ENCODE assay signal across 7 cellular contexts in genomic region chr7:143639376-143639775, GRCh38. TPM values are rescaled to one million over a fixed set of nuclear protein-coding genes. Genes with fewer than 3 reads are reported as not detected.
DNase-seq lines count a peak whose midpoint lies in the region; ATAC-seq and TF ChIP-seq lines count a peak whose summit lies in the region.
"Not testable (repeated sequence)": the region's sequence is repeated elsewhere in the genome, so short reads cannot be mapped to it uniquely, and the experiment has no call there.

No MANE protein-coding gene starts in this region.

- H3K4me3 Mint-ChIP-seq in activated B cell treated with CpG ODN at 0.5 μM for 24 hours, memory B cell: not testable (repeated sequence)

- H3K27ac ChIP-seq in HCT116 (ENCODE audit: low read depth, low read length), result not testable (repeated sequence)

- BruUV-seq in HCT116 (replicated peaks; lab: Mats Ljungman, UMichigan), result not testable (repeated sequence)

- H3K27ac Mint-ChIP-seq in activated B cell treated with CpG ODN at 0.5 μM for 24 hours, memory B cell: not testable (repeated sequence)

- TF ChIP-seq POLR2A in HCT116 (IDR thresholded peaks at IDR 0.05; ENCODE audit: borderline replicate concordance, extremely low read depth, insufficient read depth, insufficient read length), result not testable (repeated sequence)

- H3K27me3 Mint-ChIP-seq in activated B cell treated with CpG ODN at 0.5 μM for 24 hours, memory B cell: not testable (repeated sequence)

- H2AFZ ChIP-seq in HCT116 (ENCODE audit: low read depth, low read length, poor library complexity, severe bottlenecking), result not testable (repeated sequence)

- not testable (repeated sequence) for H3K79me2 ChIP-seq in HCT116 (ENCODE audit: insufficient read depth, low read length)

- H3K9me3 ChIP-seq in HCT116 (ENCODE audit: control insufficient read depth in 1 of 2, insufficient read depth in 1 of 2, low read depth in 1 of 2, low read length in 2 of 2), result not testable (repeated sequence)

- H3K9me2 ChIP-seq in HCT116 (ENCODE audit: insufficient read depth), result not testable (repeated sequence)

- not testable (repeated sequence) for H3K9me3 Mint-ChIP-seq in activated B cell treated with CpG ODN at 0.5 μM for 24 hours, memory B cell

- POLR2A ChIA-PET in HCT116 (lab: Charles Lee); activated B cell treated with CpG ODN at 0.5 μM for 24 hours (lab: Charles Lee): not testable (repeated sequence)

- not testable (repeated sequence) for H3K4me2 ChIP-seq in HCT116 (ENCODE audit: low read length)

- not testable (repeated sequence) for H3K36me3 Mint-ChIP-seq in activated B cell treated with CpG ODN at 0.5 μM for 24 hours (ENCODE audit: low read depth); memory B cell

- not testable (repeated sequence) for H3K4me3 ChIP-seq in HCT116 (replicated peaks in 1 of 2; ENCODE audit: low read depth in 1 of 2, low read length in 2 of 2)

- not testable (repeated sequence) for H3K27me3 ChIP-seq in HCT116 (ENCODE audit: insufficient read depth, low read length)

- RAD21 ChIA-PET in HCT116 (lab: Charles Lee; ENCODE audit: low non-redundant PET in 1 of 2, low total read pairs in 2 of 2, uncharacterized antibody in 2 of 2, unreplicated experiment in 2 of 2), result not testable (repeated sequence)

- intact Hi-C loops in HCT116 (cut with micrococcal nuclease); activated B cell treated with CpG ODN at 0.5 μM for 24 hours (cut with micrococcal nuclease): not testable (repeated sequence)

- H3K36me3 ChIP-seq in HCT116 (ENCODE audit: control insufficient read depth in 1 of 2, insufficient read depth in 2 of 2, low read length in 2 of 2), result not testable (repeated sequence)

- TF ChIP-seq RAD21 in HCT116 (IDR thresholded peaks at IDR 0.05; ENCODE audit: low read depth), result not testable (repeated sequence)

- not testable (repeated sequence) for TF ChIP-seq CTCF in HCT116 (IDR thresholded peaks at IDR 0.05 in 2 of 3, conservative IDR thresholded peaks at IDR 0.05 in 1 of 3; ENCODE audit: borderline replicate concordance in 1 of 3, insufficient read depth in 1 of 3, low read depth in 2 of 3, low read length in 2 of 3); activated B cell treated with CpG ODN at 0.5 μM for 24 hours (IDR thresholded peaks at IDR 0.05)

- not testable (repeated sequence) for H3K4me1 ChIP-seq in HCT116 (ENCODE audit: control insufficient read depth in 1 of 2, insufficient read depth in 2 of 2, low read length in 2 of 2)

- H3K4me1 Mint-ChIP-seq in activated B cell treated with CpG ODN at 0.5 μM for 24 hours, memory B cell: not testable (repeated sequence)

- CTCF ChIA-PET in HCT116 (lab: Charles Lee); activated B cell treated with CpG ODN at 0.5 μM for 24 hours (lab: Charles Lee): not testable (repeated sequence)

- DNase-seq in HCT116 (ENCODE audit: low read depth, low spot score); activated B cell treated with CpG ODN at 0.5 μM for 24 hours; memory B cell (ENCODE audit: low spot score in 2 of 2): not testable (repeated sequence)

- H3K9ac ChIP-seq in HCT116 (ENCODE audit: low read length), result not testable (repeated sequence)

- H4K20me1 ChIP-seq in HCT116 (ENCODE audit: insufficient read depth), result not testable (repeated sequence)

- ATAC-seq in GM18909 (IDR thresholded peaks at IDR 0.05; ENCODE audit: poor library complexity, unreplicated experiment) (peak; percentile 73), GM21381 (IDR thresholded peaks at IDR 0.05; ENCODE audit: unreplicated experiment) (peak; percentile 71), HCT116 (peak; percentile 92), HG02973 (IDR thresholded peaks at IDR 0.05; ENCODE audit: unreplicated experiment) (peak; percentile 63), HG03378 (IDR thresholded peaks at IDR 0.05; ENCODE audit: unreplicated experiment) (peak; percentile 76), activated B cell treated with CpG ODN at 0.5 μM for 24 hours (ENCODE audit: low read depth) (peak; percentile 52), memory B cell (ENCODE audit: low read depth) (peak; percentile 65)

RNA-seq across cellular contexts. Expression of gene TCAF2, which starts 18.6 kb away (rescaled TPM):
- 1.3 TPM for total RNA-seq in HCT116 (2021; ENCODE audit: unreplicated experiment)
- polyA plus RNA-seq in HCT116 (2012), result 1.3 and 1.6 TPM in 2 replicates
- 15.0 and 17.4 TPM in 2 replicates for total RNA-seq in activated B cell treated with CpG ODN at 0.5 μM for 24 hours
